In the genomic region with DNA sequence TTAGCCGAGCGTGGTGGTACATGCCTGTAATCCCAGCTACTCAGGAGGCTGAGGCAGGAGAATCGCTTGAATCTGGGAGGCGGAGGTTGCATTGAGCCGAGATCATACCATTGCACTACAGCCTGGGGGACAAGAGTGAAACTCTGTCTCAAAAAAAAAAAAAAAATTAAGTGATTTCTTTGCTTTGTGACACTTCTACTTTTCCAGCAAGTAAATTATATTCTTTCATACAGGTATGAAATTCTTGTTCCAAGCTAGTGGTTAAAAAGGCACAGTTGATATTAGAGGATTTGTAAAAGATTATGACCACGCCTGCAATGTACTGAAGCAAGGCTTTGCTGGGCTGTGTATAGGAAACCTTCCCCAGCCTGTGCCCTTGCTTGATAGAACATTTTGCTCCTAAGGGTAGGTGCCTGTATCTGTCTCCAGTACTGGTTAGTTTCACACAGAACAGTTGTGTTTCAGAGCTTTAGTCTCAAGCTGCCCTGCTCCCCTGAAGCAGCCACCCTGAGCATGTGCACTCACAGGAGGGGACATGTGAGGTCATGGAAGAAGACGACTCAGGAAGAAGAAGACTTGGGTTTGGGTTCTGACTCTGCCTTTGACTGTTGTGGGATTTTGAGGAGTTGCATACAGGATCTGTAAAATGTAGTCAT, we compare ENCODE assay signal across 1 cellular context.
TF ChIP-seq lines count a peak whose summit lies in the region.

No MANE protein-coding gene starts in this region.

TF ChIP-seq in K562, 482 proteins besides CTCF, POLR2A, EP300 and RAD21 (continued from another document):
- no peak for TF ChIP-seq HMGN3 (IDR thresholded peaks at IDR 0.05; ENCODE audit: borderline replicate concordance, extremely low read depth, insufficient read length, low read depth, low read length)
- peak; percentile 13 for TF ChIP-seq ZFP36 (IDR thresholded peaks at IDR 0.05; ENCODE audit: low read depth, low read length, partially characterized antibody)
- TF ChIP-seq TCF7L2 (IDR thresholded peaks at IDR 0.05; ENCODE audit: low read depth, low read length) = no peak
- no peak for TF ChIP-seq RAD51 (IDR thresholded peaks at IDR 0.05; ENCODE audit: borderline replicate concordance, low read depth)
- TF ChIP-seq POLR3A (IDR thresholded peaks at IDR 0.05; ENCODE audit: borderline replicate concordance, extremely low read depth, insufficient read depth, insufficient read length) = no peak
- no peak for TF ChIP-seq RFX1 (IDR thresholded peaks at IDR 0.05)
- TF ChIP-seq, protein P1, sequence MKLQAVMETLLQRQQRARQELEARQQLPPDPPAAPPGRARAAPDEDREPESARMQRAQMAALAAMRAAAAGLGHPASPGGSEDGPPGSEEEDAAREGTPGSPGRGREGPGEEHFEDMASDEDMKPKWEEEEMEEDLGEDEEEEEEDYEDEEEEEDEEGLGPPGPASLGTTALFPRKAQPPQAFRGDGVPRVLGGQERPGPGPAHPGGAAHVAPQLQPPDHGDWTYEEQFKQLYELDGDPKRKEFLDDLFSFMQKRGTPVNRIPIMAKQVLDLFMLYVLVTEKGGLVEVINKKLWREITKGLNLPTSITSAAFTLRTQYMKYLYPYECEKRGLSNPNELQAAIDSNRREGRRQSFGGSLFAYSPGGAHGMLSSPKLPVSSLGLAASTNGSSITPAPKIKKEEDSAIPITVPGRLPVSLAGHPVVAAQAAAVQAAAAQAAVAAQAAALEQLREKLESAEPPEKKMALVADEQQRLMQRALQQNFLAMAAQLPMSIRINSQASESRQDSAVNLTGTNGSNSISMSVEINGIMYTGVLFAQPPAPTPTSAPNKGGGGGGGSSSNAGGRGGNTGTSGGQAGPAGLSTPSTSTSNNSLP (IDR thresholded peaks at IDR 0.05; ENCODE audit: borderline replicate concordance, low read depth, low read length) = no peak
- TF ChIP-seq NRF1 (conservative IDR thresholded peaks at IDR 0.05 in 1 of 2, IDR thresholded peaks at IDR 0.05 in 1 of 2) = peak; percentile 71 to 77
- TF ChIP-seq TARDBP (IDR thresholded peaks at IDR 0.05) = no peak
- TF ChIP-seq, protein P2, sequence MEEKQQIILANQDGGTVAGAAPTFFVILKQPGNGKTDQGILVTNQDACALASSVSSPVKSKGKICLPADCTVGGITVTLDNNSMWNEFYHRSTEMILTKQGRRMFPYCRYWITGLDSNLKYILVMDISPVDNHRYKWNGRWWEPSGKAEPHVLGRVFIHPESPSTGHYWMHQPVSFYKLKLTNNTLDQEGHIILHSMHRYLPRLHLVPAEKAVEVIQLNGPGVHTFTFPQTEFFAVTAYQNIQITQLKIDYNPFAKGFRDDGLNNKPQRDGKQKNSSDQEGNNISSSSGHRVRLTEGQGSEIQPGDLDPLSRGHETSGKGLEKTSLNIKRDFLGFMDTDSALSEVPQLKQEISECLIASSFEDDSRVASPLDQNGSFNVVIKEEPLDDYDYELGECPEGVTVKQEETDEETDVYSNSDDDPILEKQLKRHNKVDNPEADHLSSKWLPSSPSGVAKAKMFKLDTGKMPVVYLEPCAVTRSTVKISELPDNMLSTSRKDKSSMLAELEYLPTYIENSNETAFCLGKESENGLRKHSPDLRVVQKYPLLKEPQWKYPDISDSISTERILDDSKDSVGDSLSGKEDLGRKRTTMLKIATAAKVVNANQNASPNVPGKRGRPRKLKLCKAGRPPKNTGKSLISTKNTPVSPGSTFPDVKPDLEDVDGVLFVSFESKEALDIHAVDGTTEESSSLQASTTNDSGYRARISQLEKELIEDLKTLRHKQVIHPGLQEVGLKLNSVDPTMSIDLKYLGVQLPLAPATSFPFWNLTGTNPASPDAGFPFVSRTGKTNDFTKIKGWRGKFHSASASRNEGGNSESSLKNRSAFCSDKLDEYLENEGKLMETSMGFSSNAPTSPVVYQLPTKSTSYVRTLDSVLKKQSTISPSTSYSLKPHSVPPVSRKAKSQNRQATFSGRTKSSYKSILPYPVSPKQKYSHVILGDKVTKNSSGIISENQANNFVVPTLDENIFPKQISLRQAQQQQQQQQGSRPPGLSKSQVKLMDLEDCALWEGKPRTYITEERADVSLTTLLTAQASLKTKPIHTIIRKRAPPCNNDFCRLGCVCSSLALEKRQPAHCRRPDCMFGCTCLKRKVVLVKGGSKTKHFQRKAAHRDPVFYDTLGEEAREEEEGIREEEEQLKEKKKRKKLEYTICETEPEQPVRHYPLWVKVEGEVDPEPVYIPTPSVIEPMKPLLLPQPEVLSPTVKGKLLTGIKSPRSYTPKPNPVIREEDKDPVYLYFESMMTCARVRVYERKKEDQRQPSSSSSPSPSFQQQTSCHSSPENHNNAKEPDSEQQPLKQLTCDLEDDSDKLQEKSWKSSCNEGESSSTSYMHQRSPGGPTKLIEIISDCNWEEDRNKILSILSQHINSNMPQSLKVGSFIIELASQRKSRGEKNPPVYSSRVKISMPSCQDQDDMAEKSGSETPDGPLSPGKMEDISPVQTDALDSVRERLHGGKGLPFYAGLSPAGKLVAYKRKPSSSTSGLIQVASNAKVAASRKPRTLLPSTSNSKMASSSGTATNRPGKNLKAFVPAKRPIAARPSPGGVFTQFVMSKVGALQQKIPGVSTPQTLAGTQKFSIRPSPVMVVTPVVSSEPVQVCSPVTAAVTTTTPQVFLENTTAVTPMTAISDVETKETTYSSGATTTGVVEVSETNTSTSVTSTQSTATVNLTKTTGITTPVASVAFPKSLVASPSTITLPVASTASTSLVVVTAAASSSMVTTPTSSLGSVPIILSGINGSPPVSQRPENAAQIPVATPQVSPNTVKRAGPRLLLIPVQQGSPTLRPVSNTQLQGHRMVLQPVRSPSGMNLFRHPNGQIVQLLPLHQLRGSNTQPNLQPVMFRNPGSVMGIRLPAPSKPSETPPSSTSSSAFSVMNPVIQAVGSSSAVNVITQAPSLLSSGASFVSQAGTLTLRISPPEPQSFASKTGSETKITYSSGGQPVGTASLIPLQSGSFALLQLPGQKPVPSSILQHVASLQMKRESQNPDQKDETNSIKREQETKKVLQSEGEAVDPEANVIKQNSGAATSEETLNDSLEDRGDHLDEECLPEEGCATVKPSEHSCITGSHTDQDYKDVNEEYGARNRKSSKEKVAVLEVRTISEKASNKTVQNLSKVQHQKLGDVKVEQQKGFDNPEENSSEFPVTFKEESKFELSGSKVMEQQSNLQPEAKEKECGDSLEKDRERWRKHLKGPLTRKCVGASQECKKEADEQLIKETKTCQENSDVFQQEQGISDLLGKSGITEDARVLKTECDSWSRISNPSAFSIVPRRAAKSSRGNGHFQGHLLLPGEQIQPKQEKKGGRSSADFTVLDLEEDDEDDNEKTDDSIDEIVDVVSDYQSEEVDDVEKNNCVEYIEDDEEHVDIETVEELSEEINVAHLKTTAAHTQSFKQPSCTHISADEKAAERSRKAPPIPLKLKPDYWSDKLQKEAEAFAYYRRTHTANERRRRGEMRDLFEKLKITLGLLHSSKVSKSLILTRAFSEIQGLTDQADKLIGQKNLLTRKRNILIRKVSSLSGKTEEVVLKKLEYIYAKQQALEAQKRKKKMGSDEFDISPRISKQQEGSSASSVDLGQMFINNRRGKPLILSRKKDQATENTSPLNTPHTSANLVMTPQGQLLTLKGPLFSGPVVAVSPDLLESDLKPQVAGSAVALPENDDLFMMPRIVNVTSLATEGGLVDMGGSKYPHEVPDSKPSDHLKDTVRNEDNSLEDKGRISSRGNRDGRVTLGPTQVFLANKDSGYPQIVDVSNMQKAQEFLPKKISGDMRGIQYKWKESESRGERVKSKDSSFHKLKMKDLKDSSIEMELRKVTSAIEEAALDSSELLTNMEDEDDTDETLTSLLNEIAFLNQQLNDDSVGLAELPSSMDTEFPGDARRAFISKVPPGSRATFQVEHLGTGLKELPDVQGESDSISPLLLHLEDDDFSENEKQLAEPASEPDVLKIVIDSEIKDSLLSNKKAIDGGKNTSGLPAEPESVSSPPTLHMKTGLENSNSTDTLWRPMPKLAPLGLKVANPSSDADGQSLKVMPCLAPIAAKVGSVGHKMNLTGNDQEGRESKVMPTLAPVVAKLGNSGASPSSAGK (IDR thresholded peaks at IDR 0.05) = peak; percentile 72
- TF ChIP-seq CXXC5 (CRISPR knock-in tag; IDR thresholded peaks at IDR 0.05) = no peak
- TF ChIP-seq, protein P3, sequence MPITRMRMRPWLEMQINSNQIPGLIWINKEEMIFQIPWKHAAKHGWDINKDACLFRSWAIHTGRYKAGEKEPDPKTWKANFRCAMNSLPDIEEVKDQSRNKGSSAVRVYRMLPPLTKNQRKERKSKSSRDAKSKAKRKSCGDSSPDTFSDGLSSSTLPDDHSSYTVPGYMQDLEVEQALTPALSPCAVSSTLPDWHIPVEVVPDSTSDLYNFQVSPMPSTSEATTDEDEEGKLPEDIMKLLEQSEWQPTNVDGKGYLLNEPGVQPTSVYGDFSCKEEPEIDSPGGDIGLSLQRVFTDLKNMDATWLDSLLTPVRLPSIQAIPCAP (CRISPR knock-in tag; IDR thresholded peaks at IDR 0.05; ENCODE audit: borderline replicate concordance) = no peak
- TF ChIP-seq, protein P4, sequence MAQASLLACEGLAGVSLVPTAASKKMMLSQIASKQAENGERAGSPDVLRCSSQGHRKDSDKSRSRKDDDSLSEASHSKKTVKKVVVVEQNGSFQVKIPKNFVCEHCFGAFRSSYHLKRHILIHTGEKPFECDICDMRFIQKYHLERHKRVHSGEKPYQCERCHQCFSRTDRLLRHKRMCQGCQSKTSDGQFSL (CRISPR knock-in tag; IDR thresholded peaks at IDR 0.05) = no peak
- TF ChIP-seq, protein P4 (tag; IDR thresholded peaks at IDR 0.05) = no peak
- no peak for TF ChIP-seq NFYB (IDR thresholded peaks at IDR 0.05; ENCODE audit: extremely low read depth, insufficient read length)
- TF ChIP-seq MCM5 (IDR thresholded peaks at IDR 0.05; ENCODE audit: low read depth) = no peak
- TF ChIP-seq ELF2 (CRISPR knock-in tag; IDR thresholded peaks at IDR 0.05) = no peak
- TF ChIP-seq ETS2 (tag; IDR thresholded peaks at IDR 0.05; ENCODE audit: borderline replicate concordance, poor library complexity, severe bottlenecking) = no peak
- TF ChIP-seq PCBP2 (IDR thresholded peaks at IDR 0.05; ENCODE audit: low read depth, low read length, poor library complexity, severe bottlenecking) = no peak
- no peak for TF ChIP-seq ZNF717 (CRISPR knock-in tag; IDR thresholded peaks at IDR 0.05)
- TF ChIP-seq, protein P5, sequence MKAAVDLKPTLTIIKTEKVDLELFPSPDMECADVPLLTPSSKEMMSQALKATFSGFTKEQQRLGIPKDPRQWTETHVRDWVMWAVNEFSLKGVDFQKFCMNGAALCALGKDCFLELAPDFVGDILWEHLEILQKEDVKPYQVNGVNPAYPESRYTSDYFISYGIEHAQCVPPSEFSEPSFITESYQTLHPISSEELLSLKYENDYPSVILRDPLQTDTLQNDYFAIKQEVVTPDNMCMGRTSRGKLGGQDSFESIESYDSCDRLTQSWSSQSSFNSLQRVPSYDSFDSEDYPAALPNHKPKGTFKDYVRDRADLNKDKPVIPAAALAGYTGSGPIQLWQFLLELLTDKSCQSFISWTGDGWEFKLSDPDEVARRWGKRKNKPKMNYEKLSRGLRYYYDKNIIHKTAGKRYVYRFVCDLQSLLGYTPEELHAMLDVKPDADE (conservative IDR thresholded peaks at IDR 0.05; ENCODE audit: control insufficient read depth, low read depth, low read length) = no peak
- no peak for TF ChIP-seq CC2D1A (IDR thresholded peaks at IDR 0.05)
- TF ChIP-seq SAFB2 (IDR thresholded peaks at IDR 0.05; ENCODE audit: borderline replicate concordance, low read depth, low read length, severe bottlenecking) = no peak
